Comparison of ENCODE assay signal across 25 cellular contexts in genomic region chr12:7031306-7031705, GRCh38.
"Had no signal": no experiment of that assay in that cellular context is flagged by ENCODE, and none has a peak within 500 bp of the region (broad histone marks: within the 10 kb centered on the region; RNA-seq: fewer than 3 reads in every experiment).

No MANE protein-coding gene starts in this region.

- H3K4me3 ChIP-seq: ovary, psoas muscle, right lobe of liver, sigmoid colon, stomach, thoracic aorta, thyroid gland, tibial nerve, upper lobe of left lung, uterus had no signal

- H3K27me3 ChIP-seq: ovary, right lobe of liver, sigmoid colon, stomach, thyroid gland, tibial nerve, upper lobe of left lung, uterus had no signal

- DNase-seq: naive B cell; naive thymus-derived CD8-positive, alpha-beta T cell; nephron progenitor cell; occipital lobe; ovary; posterior cingulate gyrus; psoas muscle; right lobe of liver; sigmoid colon; small intestine; stimulated activated CD4-positive, alpha-beta T cell treated with anti-CD3 and anti-CD28 coated beads, Interleukin-15, amount 100 ng/mL, for 24 hours; stimulated activated CD4-positive, alpha-beta T cell treated with anti-CD3 and anti-CD28 coated beads, Interleukin-2, amount 100 ng/mL, for 24 hours; stimulated activated CD4-positive, alpha-beta T cell treated with anti-CD3 and anti-CD28 coated beads, Interleukin-2, amount 100 ng/mL, for 48 hours; stimulated activated CD4-positive, alpha-beta T cell treated with anti-CD3 and anti-CD28 coated beads, Interleukin-4, amount 100 ng/mL, for 24 hours; stimulated activated naive B cell treated with anti-CD40 and anti-IgM and Interleukin-4, amounts not matched to agents 10 μg/mL and 1 μg/mL and 100 μg/mL, for 72 hours; stimulated activated naive CD4-positive, alpha-beta T cell treated with Interleukin-2 at 50 U/mL for 16 hours; stomach; thyroid gland; trophoblast cell; uterus had no signal

- H3K36me3 ChIP-seq: ovary, right lobe of liver, sigmoid colon, stomach, thoracic aorta, thyroid gland, tibial nerve, upper lobe of left lung, uterus had no signal

- H2AFZ ChIP-seq: parathyroid adenoma had no signal

- ATAC-seq: naive thymus-derived CD8-positive, alpha-beta T cell; psoas muscle; stimulated activated effector memory CD8-positive, alpha-beta T cell treated with anti-CD3 and anti-CD28 coated beads, Interleukin-12 subunit alpha, Interleukin-12 subunit beta, amount 100 ng/mL, for 72 hours; stimulated activated naive B cell treated with anti-CD40 and anti-IgM and Interleukin-4, amounts not matched to agents 10 μg/mL and 1 μg/mL and 100 μg/mL, for 72 hours had no signal

- H3K4me1 ChIP-seq: parathyroid adenoma, psoas muscle, right lobe of liver, sigmoid colon, stomach, thyroid gland, tibial nerve, upper lobe of left lung, uterus had no signal

- H3K9me3 ChIP-seq: ovary, psoas muscle, right lobe of liver, sigmoid colon, stomach, thoracic aorta, thyroid gland, tibial nerve, upper lobe of left lung, uterus had no signal

- H3K9ac ChIP-seq: parathyroid adenoma had no signal

- H3K27ac ChIP-seq: ovary, parathyroid adenoma, psoas muscle, right lobe of liver, sigmoid colon, stomach, thoracic aorta, thyroid gland, tibial nerve, upper lobe of left lung, uterus had no signal
